In the genomic region with DNA sequence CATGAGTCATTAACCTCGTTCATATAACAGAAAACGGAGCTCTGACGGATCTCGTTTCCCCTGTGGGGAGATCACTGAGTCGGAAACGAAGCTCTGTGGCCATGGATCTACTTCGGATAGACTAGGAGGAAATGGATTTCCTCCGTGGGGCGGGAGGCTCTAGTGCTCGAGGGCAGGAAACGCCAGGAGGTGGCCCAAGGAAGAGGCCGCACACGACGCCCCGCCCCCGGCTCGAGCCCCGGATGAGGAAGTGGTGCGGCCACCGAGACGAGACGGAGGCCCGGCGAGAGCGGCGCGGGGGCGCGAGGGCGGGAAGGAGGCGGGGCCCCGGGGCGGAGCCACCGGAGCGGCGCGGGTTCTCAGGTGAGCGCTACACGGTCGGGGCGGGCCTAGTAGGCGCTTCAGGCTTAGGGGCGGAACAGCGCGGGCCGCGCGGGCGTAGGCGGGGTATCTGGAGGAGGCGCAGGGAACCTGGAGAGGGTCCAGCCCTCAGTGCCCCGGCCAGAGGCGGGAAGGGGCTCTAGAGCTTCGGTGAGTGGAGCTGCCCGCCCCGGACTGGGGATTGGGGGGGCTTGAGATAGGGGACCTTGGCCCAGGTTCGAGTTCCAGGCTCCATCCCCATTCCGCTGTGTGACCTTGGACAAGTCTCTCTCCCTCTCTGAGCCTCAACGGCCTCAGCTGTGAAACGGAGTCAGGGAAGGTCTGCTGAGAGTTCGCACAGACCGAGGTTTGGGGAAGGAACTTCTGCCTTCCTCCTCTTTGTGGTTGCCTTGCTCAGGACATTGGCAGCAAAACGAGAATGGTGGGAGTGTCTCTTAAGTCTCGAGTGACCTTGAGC, we compare ENCODE assay signal across 1 cellular context.
TF ChIP-seq lines count a peak whose summit lies in the region.

A gene (plus strand): TSS at position 386 of the 838 bp plus-strand sequence. CDS start 903 bp downstream, outside the sequence.

TF ChIP-seq in K562, 482 proteins besides CTCF, POLR2A, EP300 and RAD21 (continued from another document and continues in another):
- TF ChIP-seq, protein P1, sequence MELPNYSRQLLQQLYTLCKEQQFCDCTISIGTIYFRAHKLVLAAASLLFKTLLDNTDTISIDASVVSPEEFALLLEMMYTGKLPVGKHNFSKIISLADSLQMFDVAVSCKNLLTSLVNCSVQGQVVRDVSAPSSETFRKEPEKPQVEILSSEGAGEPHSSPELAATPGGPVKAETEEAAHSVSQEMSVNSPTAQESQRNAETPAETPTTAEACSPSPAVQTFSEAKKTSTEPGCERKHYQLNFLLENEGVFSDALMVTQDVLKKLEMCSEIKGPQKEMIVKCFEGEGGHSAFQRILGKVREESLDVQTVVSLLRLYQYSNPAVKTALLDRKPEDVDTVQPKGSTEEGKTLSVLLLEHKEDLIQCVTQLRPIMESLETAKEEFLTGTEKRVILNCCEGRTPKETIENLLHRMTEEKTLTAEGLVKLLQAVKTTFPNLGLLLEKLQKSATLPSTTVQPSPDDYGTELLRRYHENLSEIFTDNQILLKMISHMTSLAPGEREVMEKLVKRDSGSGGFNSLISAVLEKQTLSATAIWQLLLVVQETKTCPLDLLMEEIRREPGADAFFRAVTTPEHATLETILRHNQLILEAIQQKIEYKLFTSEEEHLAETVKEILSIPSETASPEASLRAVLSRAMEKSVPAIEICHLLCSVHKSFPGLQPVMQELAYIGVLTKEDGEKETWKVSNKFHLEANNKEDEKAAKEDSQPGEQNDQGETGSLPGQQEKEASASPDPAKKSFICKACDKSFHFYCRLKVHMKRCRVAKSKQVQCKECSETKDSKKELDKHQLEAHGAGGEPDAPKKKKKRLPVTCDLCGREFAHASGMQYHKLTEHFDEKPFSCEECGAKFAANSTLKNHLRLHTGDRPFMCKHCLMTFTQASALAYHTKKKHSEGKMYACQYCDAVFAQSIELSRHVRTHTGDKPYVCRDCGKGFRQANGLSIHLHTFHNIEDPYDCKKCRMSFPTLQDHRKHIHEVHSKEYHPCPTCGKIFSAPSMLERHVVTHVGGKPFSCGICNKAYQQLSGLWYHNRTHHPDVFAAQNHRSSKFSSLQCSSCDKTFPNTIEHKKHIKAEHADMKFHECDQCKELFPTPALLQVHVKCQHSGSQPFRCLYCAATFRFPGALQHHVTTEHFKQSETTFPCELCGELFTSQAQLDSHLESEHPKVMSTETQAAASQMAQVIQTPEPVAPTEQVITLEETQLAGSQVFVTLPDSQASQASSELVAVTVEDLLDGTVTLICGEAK (IDR thresholded peaks at IDR 0.05), result peak; percentile 44
- TF ChIP-seq, protein P1 (CRISPR knock-in tag; IDR thresholded peaks at IDR 0.05), result no peak
- 0 out of 2 replicates have a peak, but pooled peaks have one; percentile 46 for TF ChIP-seq HDAC8 (tag; IDR thresholded peaks at IDR 0.05)
- TF ChIP-seq, protein P2, sequence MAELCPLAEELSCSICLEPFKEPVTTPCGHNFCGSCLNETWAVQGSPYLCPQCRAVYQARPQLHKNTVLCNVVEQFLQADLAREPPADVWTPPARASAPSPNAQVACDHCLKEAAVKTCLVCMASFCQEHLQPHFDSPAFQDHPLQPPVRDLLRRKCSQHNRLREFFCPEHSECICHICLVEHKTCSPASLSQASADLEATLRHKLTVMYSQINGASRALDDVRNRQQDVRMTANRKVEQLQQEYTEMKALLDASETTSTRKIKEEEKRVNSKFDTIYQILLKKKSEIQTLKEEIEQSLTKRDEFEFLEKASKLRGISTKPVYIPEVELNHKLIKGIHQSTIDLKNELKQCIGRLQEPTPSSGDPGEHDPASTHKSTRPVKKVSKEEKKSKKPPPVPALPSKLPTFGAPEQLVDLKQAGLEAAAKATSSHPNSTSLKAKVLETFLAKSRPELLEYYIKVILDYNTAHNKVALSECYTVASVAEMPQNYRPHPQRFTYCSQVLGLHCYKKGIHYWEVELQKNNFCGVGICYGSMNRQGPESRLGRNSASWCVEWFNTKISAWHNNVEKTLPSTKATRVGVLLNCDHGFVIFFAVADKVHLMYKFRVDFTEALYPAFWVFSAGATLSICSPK (IDR thresholded peaks at IDR 0.05; ENCODE audit: borderline replicate concordance), result 0 out of 2 replicates have a peak, but pooled peaks have one; percentile 40
- TF ChIP-seq HDAC2 (IDR thresholded peaks at IDR 0.05), result peak; percentile 95
- no peak for TF ChIP-seq NR2F6 (CRISPR knock-in tag; IDR thresholded peaks at IDR 0.05)
- peak; percentile 61 for TF ChIP-seq ETV1 (tag; conservative IDR thresholded peaks at IDR 0.05; ENCODE audit: low read depth)
- TF ChIP-seq ZZZ3 (IDR thresholded peaks at IDR 0.05), result peak; percentile 91
- TF ChIP-seq PHF8 (IDR thresholded peaks at IDR 0.05; ENCODE audit: borderline replicate concordance, low read length), result peak; percentile 95; the same call in 1 of the 2 replicates
- peak; percentile 44 for TF ChIP-seq NCOA4 (IDR thresholded peaks at IDR 0.05; ENCODE audit: partially characterized antibody)
- peak; percentile 91 for TF ChIP-seq KDM5B (IDR thresholded peaks at IDR 0.05; ENCODE audit: insufficient replicate concordance, low read depth, low read length)
- peak; percentile 85 for TF ChIP-seq SP1 (CRISPR knock-in tag; IDR thresholded peaks at IDR 0.05)
- TF ChIP-seq ZFP36 (IDR thresholded peaks at IDR 0.05; ENCODE audit: low read depth, low read length, partially characterized antibody), result peak; percentile 97
- TF ChIP-seq POLR2H (tag; IDR thresholded peaks at IDR 0.05; ENCODE audit: low read depth), result peak; percentile 96
- TF ChIP-seq SIN3A (IDR thresholded peaks at IDR 0.05; ENCODE audit: borderline replicate concordance in 2 of 2, control insufficient read depth in 1 of 2, low read depth in 2 of 2, low read length in 2 of 2), result peak in 1 of 2 experiments; percentile 49; a peak in 1 of 4 replicates
- TF ChIP-seq BRD9 (IDR thresholded peaks at IDR 0.05; ENCODE audit: low read depth, partially characterized antibody), result peak; percentile 90
- TF ChIP-seq KDM1A (IDR thresholded peaks at IDR 0.05), result peak; percentile 81 to 92
- no peak for TF ChIP-seq ZNF232 (CRISPR knock-in tag; IDR thresholded peaks at IDR 0.05)
- TF ChIP-seq SIN3B (IDR thresholded peaks at IDR 0.05; ENCODE audit: low read depth), result 0 out of 2 replicates have a peak, but pooled peaks have one; percentile 31
- peak; percentile 57 for TF ChIP-seq CTBP1 (IDR thresholded peaks at IDR 0.05; ENCODE audit: borderline replicate concordance)
- 0 out of 2 replicates have a peak, but pooled peaks have one; percentile 51 for TF ChIP-seq BRD4 (IDR thresholded peaks at IDR 0.05)
- TF ChIP-seq RBM25 (IDR thresholded peaks at IDR 0.05; ENCODE audit: low read depth, low read length, severe bottlenecking), result peak; percentile 96
- peak; percentile 90 for TF ChIP-seq HNRNPLL (IDR thresholded peaks at IDR 0.05; ENCODE audit: low read depth, low read length, poor library complexity, severe bottlenecking)
- TF ChIP-seq CREB1 (IDR thresholded peaks at IDR 0.05), result no peak
- peak; percentile 25; the same call in 1 of the 2 replicates for TF ChIP-seq CREB1 (CRISPR knock-in tag; IDR thresholded peaks at IDR 0.05)
- peak; percentile 43 for TF ChIP-seq BHLHE40 (IDR thresholded peaks at IDR 0.05; ENCODE audit: low read length)
- peak; percentile 67; the same call in 1 of the 2 replicates for TF ChIP-seq POLR2AphosphoS2 (IDR thresholded peaks at IDR 0.05; ENCODE audit: low read length)
- peak; percentile 74; the same call in 1 of the 2 replicates for TF ChIP-seq NFRKB (IDR thresholded peaks at IDR 0.05; ENCODE audit: low read depth)
- TF ChIP-seq, protein P3, sequence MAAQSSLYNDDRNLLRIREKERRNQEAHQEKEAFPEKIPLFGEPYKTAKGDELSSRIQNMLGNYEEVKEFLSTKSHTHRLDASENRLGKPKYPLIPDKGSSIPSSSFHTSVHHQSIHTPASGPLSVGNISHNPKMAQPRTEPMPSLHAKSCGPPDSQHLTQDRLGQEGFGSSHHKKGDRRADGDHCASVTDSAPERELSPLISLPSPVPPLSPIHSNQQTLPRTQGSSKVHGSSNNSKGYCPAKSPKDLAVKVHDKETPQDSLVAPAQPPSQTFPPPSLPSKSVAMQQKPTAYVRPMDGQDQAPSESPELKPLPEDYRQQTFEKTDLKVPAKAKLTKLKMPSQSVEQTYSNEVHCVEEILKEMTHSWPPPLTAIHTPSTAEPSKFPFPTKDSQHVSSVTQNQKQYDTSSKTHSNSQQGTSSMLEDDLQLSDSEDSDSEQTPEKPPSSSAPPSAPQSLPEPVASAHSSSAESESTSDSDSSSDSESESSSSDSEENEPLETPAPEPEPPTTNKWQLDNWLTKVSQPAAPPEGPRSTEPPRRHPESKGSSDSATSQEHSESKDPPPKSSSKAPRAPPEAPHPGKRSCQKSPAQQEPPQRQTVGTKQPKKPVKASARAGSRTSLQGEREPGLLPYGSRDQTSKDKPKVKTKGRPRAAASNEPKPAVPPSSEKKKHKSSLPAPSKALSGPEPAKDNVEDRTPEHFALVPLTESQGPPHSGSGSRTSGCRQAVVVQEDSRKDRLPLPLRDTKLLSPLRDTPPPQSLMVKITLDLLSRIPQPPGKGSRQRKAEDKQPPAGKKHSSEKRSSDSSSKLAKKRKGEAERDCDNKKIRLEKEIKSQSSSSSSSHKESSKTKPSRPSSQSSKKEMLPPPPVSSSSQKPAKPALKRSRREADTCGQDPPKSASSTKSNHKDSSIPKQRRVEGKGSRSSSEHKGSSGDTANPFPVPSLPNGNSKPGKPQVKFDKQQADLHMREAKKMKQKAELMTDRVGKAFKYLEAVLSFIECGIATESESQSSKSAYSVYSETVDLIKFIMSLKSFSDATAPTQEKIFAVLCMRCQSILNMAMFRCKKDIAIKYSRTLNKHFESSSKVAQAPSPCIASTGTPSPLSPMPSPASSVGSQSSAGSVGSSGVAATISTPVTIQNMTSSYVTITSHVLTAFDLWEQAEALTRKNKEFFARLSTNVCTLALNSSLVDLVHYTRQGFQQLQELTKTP (IDR thresholded peaks at IDR 0.05; ENCODE audit: low read depth in 1 of 2, partially characterized antibody in 2 of 2), result peak in 1 of 2 experiments; percentile 9
- 0 out of 2 replicates have a peak, but pooled peaks have one; percentile 27 for TF ChIP-seq DMBX1 (CRISPR knock-in tag; IDR thresholded peaks at IDR 0.05; ENCODE audit: borderline replicate concordance)
- TF ChIP-seq BDP1 (IDR thresholded peaks at IDR 0.05; ENCODE audit: insufficient read depth, insufficient read length), result no peak
- TF ChIP-seq ZNF197 (CRISPR knock-in tag; IDR thresholded peaks at IDR 0.05; ENCODE audit: low read depth), result 0 out of 2 replicates have a peak, but pooled peaks have one; percentile 43
- TF ChIP-seq, protein P4, sequence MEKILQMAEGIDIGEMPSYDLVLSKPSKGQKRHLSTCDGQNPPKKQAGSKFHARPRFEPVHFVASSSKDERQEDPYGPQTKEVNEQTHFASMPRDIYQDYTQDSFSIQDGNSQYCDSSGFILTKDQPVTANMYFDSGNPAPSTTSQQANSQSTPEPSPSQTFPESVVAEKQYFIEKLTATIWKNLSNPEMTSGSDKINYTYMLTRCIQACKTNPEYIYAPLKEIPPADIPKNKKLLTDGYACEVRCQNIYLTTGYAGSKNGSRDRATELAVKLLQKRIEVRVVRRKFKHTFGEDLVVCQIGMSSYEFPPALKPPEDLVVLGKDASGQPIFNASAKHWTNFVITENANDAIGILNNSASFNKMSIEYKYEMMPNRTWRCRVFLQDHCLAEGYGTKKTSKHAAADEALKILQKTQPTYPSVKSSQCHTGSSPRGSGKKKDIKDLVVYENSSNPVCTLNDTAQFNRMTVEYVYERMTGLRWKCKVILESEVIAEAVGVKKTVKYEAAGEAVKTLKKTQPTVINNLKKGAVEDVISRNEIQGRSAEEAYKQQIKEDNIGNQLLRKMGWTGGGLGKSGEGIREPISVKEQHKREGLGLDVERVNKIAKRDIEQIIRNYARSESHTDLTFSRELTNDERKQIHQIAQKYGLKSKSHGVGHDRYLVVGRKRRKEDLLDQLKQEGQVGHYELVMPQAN (IDR thresholded peaks at IDR 0.05; ENCODE audit: borderline replicate concordance), result 0 out of 2 replicates have a peak, but pooled peaks have one; percentile 12
- TF ChIP-seq TBP (optimal IDR thresholded peaks at IDR 0.05; ENCODE audit: low read depth, low read length), result peak; percentile 85
- TF ChIP-seq TAF1 (IDR thresholded peaks at IDR 0.05; ENCODE audit: control insufficient read depth, extremely low read depth, insufficient read depth, low read length, severe bottlenecking), result peak; percentile 72
- peak; percentile 68 to 85; a peak in 3 of 4 replicates for TF ChIP-seq MAZ (CRISPR knock-in tag; conservative IDR thresholded peaks at IDR 0.05 in 1 of 2, IDR thresholded peaks at IDR 0.05 in 1 of 2)
- TF ChIP-seq HCFC1 (IDR thresholded peaks at IDR 0.05; ENCODE audit: low read depth, low read length), result peak; percentile 46
